Comparison of ENCODE assay signal across 20 cellular contexts in the genomic region with DNA sequence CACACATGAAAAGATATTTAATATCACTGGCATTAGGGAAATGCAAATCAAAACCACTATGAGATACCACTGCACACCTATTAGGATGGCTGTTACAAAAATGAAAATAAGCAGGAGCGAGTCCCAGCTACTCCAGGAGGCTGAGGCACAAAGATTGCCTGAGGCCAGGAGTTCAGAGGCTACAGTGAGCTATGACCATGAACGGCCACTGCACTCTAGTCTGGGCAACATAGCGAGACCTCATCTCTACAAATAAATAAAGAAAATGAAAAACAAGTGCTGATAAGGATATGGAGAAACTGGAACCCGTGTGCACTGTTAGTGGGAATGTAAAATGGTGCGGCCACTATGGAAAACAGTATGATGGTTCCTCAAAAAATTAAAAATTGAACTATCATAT. TPM values are rescaled to one million over a fixed set of nuclear protein-coding genes. Genes with fewer than 3 reads are reported as not detected.
DNase-seq lines count a peak whose midpoint lies in the region; ATAC-seq and TF ChIP-seq lines count a peak whose summit lies in the region.
"Had no signal": no experiment of that assay in that cellular context is flagged by ENCODE, and none has a peak within 500 bp of the region (broad histone marks: within the 10 kb centered on the region; RNA-seq: fewer than 3 reads in every experiment).

No MANE protein-coding gene starts in this region.

- no peak for TF ChIP-seq CTCF in HCT116 (IDR thresholded peaks at IDR 0.05 in 2 of 3, conservative IDR thresholded peaks at IDR 0.05 in 1 of 3; ENCODE audit: borderline replicate concordance in 1 of 3, insufficient read depth in 1 of 3, low read depth in 2 of 3, low read length in 2 of 3)
- no peak for TF ChIP-seq CTCF in PC-9 (conservative IDR thresholded peaks at IDR 0.05)
- no peak for TF ChIP-seq CTCF in psoas muscle (IDR thresholded peaks at IDR 0.05)

- 90 to 92% (median 90%) methylated on average over 5 of the region's 5 CpGs for WGBS in psoas muscle, 3 donors

- no peak for TF ChIP-seq POLR2A in HCT116 (IDR thresholded peaks at IDR 0.05; ENCODE audit: borderline replicate concordance, extremely low read depth, insufficient read depth, insufficient read length)

- peaks cover 29% of the 10 kb centered on the region; the same call in 1 of the 2 replicates for H3F3A ChIP-seq in PC-9 (ENCODE audit: insufficient read depth, low read depth)

- no peaks in the 10 kb centered on the region for H3K9me2 ChIP-seq in HCT116 (ENCODE audit: insufficient read depth)
- H3K9me2 ChIP-seq in PC-9 (ENCODE audit: insufficient read depth), result no peaks in the 10 kb centered on the region

- H3K36me3 ChIP-seq in HCT116 (ENCODE audit: control insufficient read depth in 1 of 2, insufficient read depth in 2 of 2, low read length in 2 of 2) (no peaks in the 10 kb centered on the region), PC-9 (ENCODE audit: low read depth) (peaks cover 14% of the 10 kb centered on the region), psoas muscle (ENCODE audit: insufficient read depth in 1 of 2, low read depth in 1 of 2) (no peaks in the 10 kb centered on the region)
- H3K36me3 ChIP-seq: BE2C had no signal

- RAD21 ChIA-PET in HCT116 (lab: Charles Lee; ENCODE audit: low non-redundant PET in 1 of 2, low total read pairs in 2 of 2, uncharacterized antibody in 2 of 2, unreplicated experiment in 2 of 2), result interaction anchor here in 1 of 2 experiments (0.6 kb wide), 1 partner anchor 83 kb away, joined by 3 read pairs; no protein-coding TSS in a partner anchor

- peaks cover 15 to 30% of the 10 kb centered on the region in 2 experiments for H3K4me1 ChIP-seq in HCT116 (ENCODE audit: control insufficient read depth in 1 of 2, insufficient read depth in 2 of 2, low read length in 2 of 2)
- peaks cover 31% of the 10 kb centered on the region for H3K4me1 ChIP-seq in PC-9 (replicated peaks; ENCODE audit: insufficient read depth)
- H3K4me1 ChIP-seq in psoas muscle, result no peaks in the 10 kb centered on the region
- H3K4me1 ChIP-seq: BE2C had no signal

- intact Hi-C loops in HCT116 (cut with micrococcal nuclease), result no loop called here
- intact Hi-C loops in PC-9 (cut with micrococcal nuclease; ENCODE audit: unreplicated experiment), result no loop called here
- intact Hi-C loops in psoas muscle (cut with DNase I), result loop anchor here in 1 of 2 donors (5.0 kb wide), 1 partner anchor 84 kb away; no protein-coding TSS in a partner anchor

- H3K27me3 ChIP-seq in HCT116 (ENCODE audit: insufficient read depth, low read length), result no peaks in the 10 kb centered on the region
- no peaks in the 10 kb centered on the region for H3K27me3 ChIP-seq in PC-9 (ENCODE audit: insufficient read depth, low read depth)
- H3K27me3 ChIP-seq in psoas muscle (ENCODE audit: insufficient read depth in 3 of 3, low read length in 2 of 3), result no peaks in the 10 kb centered on the region
- H3K27me3 ChIP-seq: BE2C; BLaER1 treated with 17β-estradiol and CSF1 and Interleukin-3, amounts not matched to agents 10 nM and 100 nM had no signal

- no peak for TF ChIP-seq RAD21 in HCT116 (IDR thresholded peaks at IDR 0.05; ENCODE audit: low read depth)

- H4K20me1 ChIP-seq in HCT116 (ENCODE audit: insufficient read depth) (no peaks in the 10 kb centered on the region), PC-9 (ENCODE audit: insufficient read depth) (no peaks in the 10 kb centered on the region)

- H3K4me2 ChIP-seq in HCT116 (ENCODE audit: low read length), result no peak overlapping the region
- no peak overlapping the region for H3K4me2 ChIP-seq in PC-9
- H3K4me2 ChIP-seq: BLaER1 treated with 17β-estradiol and CSF1 and Interleukin-3, amounts not matched to agents 10 nM and 100 nM had no signal

- ATAC-seq in HCT116 (no peak), HG02642 (IDR thresholded peaks at IDR 0.05; ENCODE audit: poor library complexity, unreplicated experiment) (no peak), psoas muscle (no peak)

- no peak overlapping the region for H3K9ac ChIP-seq in HCT116 (ENCODE audit: low read length)
- H3K9ac ChIP-seq: BLaER1 treated with 17β-estradiol and CSF1 and Interleukin-3, amounts not matched to agents 10 nM and 100 nM; GM23248 had no signal

- POLR2A ChIA-PET in HCT116 (lab: Charles Lee) (no interaction called here), PC-9 (lab: Charles Lee; ENCODE audit: unreplicated experiment) (no interaction called here)

- BruUV-seq in HCT116 (replicated peaks; lab: Mats Ljungman, UMichigan) (no TSS peak), PC-9 (replicated peaks; lab: Mats Ljungman, UMichigan) (no TSS peak)

- peak overlapping the region; percentile 33; the same call in 1 of the 2 replicates for H3K27ac ChIP-seq in HCT116 (ENCODE audit: low read depth, low read length)
- H3K27ac ChIP-seq in PC-9, result peak overlapping the region; percentile 45
- H3K27ac ChIP-seq in epithelial cell of prostate, result peak overlapping the region; percentile 74
- no peak overlapping the region for H3K27ac ChIP-seq in caudate nucleus (ENCODE audit: low read depth, low read length)
- H3K27ac ChIP-seq in psoas muscle, result no peak overlapping the region
- H3K27ac ChIP-seq: BLaER1 treated with 17β-estradiol and CSF1 and Interleukin-3, amounts not matched to agents 10 nM and 100 nM; GM23248 had no signal

- no peak for DNase-seq in HCT116 (ENCODE audit: low read depth, low spot score)
- DNase-seq in NCI-H526 (lab: John Stamatoyannopoulos, UW), result peak; percentile 25 to 53
- no peak for DNase-seq in PC-9
- no peak for DNase-seq in epithelial cell of prostate (ENCODE audit: low read depth, low spot score)
- DNase-seq in cortex of kidney (lab: John Stamatoyannopoulos, UW), result no peak
- DNase-seq in caudate nucleus (lab: John Stamatoyannopoulos, UW), result no peak
- DNase-seq in psoas muscle, result no peak
- DNase-seq: ACHN; AML-193; BE2C; CD4-positive, alpha-beta T cell; CD8-positive, alpha-beta memory T cell; DMS 273 treated with DMSO at 0.1 percent for 48 hours; DMS79; EL; GDM1; GM23248; H9 had no signal

- no peak overlapping the region for H3K4me3 ChIP-seq in HCT116 (replicated peaks in 1 of 2; ENCODE audit: low read depth in 1 of 2, low read length in 2 of 2)
- H3K4me3 ChIP-seq in PC-9, result no peak overlapping the region
- no peak overlapping the region for H3K4me3 ChIP-seq in psoas muscle
- H3K4me3 ChIP-seq: BLaER1 treated with 17β-estradiol and CSF1 and Interleukin-3, amounts not matched to agents 10 nM and 100 nM; GM23248 had no signal

- CTCF ChIA-PET in HCT116 (lab: Charles Lee), result no interaction called here
- CTCF ChIA-PET in PC-9 (lab: Charles Lee), result no interaction called here

- H3K79me2 ChIP-seq in HCT116 (ENCODE audit: insufficient read depth, low read length), result no peaks in the 10 kb centered on the region
- H3K79me2 ChIP-seq in PC-9 (ENCODE audit: low read depth), result peaks cover 4% of the 10 kb centered on the region; the same call in 1 of the 2 replicates

- H3K9me3 ChIP-seq in HCT116 (ENCODE audit: control insufficient read depth in 1 of 2, insufficient read depth in 1 of 2, low read depth in 1 of 2, low read length in 2 of 2) (no peaks in the 10 kb centered on the region), PC-9 (ENCODE audit: insufficient read depth, low read depth) (no peaks in the 10 kb centered on the region; the same call in 1 of the 2 replicates), psoas muscle (no peaks in the 10 kb centered on the region)
- H3K9me3 ChIP-seq: BE2C; BLaER1 treated with 17β-estradiol and CSF1 and Interleukin-3, amounts not matched to agents 10 nM and 100 nM had no signal

- no peak overlapping the region for H2AFZ ChIP-seq in HCT116 (ENCODE audit: low read depth, low read length, poor library complexity, severe bottlenecking)
- H2AFZ ChIP-seq in PC-9, result no peak overlapping the region
- H2AFZ ChIP-seq: GM23248 had no signal

TF ChIP-seq in HCT116, 20 proteins besides CTCF, POLR2A, EP300 and RAD21:
- TF ChIP-seq EZH2 (IDR thresholded peaks at IDR 0.05) (no peak), EGR1 (IDR thresholded peaks at IDR 0.05; ENCODE audit: low read depth) (no peak), ZNF274 (IDR thresholded peaks at IDR 0.05; ENCODE audit: low read depth, low read length) (no peak), YY1 (IDR thresholded peaks at IDR 0.05; ENCODE audit: extremely low read depth, insufficient replicate concordance, low read depth, low read length) (no peak), EZH2phosphoT487 (IDR thresholded peaks at IDR 0.05; ENCODE audit: borderline replicate concordance) (no peak), SIN3A (IDR thresholded peaks at IDR 0.05; ENCODE audit: low read depth) (no peak), CBX3 (IDR thresholded peaks at IDR 0.05; ENCODE audit: low read depth) (no peak), ZBTB33 (IDR thresholded peaks at IDR 0.05; ENCODE audit: extremely low read depth, insufficient replicate concordance, low read length) (no peak)
- TF ChIP-seq, protein P1, sequence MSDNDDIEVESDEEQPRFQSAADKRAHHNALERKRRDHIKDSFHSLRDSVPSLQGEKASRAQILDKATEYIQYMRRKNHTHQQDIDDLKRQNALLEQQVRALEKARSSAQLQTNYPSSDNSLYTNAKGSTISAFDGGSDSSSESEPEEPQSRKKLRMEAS (IDR thresholded peaks at IDR 0.05), result no peak
- TF ChIP-seq, protein P2, sequence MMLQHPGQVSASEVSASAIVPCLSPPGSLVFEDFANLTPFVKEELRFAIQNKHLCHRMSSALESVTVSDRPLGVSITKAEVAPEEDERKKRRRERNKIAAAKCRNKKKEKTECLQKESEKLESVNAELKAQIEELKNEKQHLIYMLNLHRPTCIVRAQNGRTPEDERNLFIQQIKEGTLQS (IDR thresholded peaks at IDR 0.05), result no peak
TF ChIP-seq in HCT116: peak in this region for 0.

RNA-seq across cellular contexts. Expression of gene KIFC3, which starts 23.6 kb away (rescaled TPM):
- total RNA-seq in HCT116 (2021; ENCODE audit: unreplicated experiment) (31.9 TPM), PC-9 (2021) (52.5 and 65.5 TPM in 2 replicates), psoas muscle (10 to 100 TPM in 1 of 4 donors, 1 to 10 TPM in 3; 6.3 to 17.8 (median 7.9) TPM)
- 28.9 and 41.1 TPM in 2 replicates for polyA plus RNA-seq in HCT116 (2012)
- polyA plus RNA-seq in psoas muscle, result 1 to 10 TPM; 3.1 to 7.5 (median 4.3) TPM
- total RNA-seq: CD4-positive, alpha-beta T cell had no signal

RNA-seq across cellular contexts. Expression of gene KATNB1, which starts 43.1 kb away (rescaled TPM):
- total RNA-seq in HCT116 (2021; ENCODE audit: unreplicated experiment) (32.2 TPM), PC-9 (2021) (25.9 and 27.7 TPM in 2 replicates), psoas muscle (10 to 100 TPM in 1 of 4 donors, 1 to 10 TPM in 3; 6.3 to 13.3 (median 8.6) TPM)
- polyA plus RNA-seq in HCT116 (2012), result 31.0 and 31.3 TPM in 2 replicates
- 10 to 100 TPM in 1 of 3 donors, 1 to 10 TPM in 2; 9.2 to 15.6 (median 9.5) TPM for polyA plus RNA-seq in psoas muscle

Comparison
In these comparisons a context has a peak if more than half of its experiments do, and no peak if none do; other contexts are left out.
1. DNase-seq: peak in NCI-H526 (2 of 2); none in HCT116 (single experiment), PC-9 (0 of 2), epithelial cell of prostate (single experiment), cortex of kidney (single experiment), caudate nucleus (0 of 61) and psoas muscle (0 of 2).
2. H3K27ac ChIP-seq: peak in HCT116 (single experiment), PC-9 (single experiment) and epithelial cell of prostate (single experiment); none in caudate nucleus (single experiment) and psoas muscle (single experiment).